In genomic region chr11:65866524-65867283, GRCh38 we compare ENCODE assay signal across 1 cellular context.
TF ChIP-seq lines count a peak whose summit lies in the region.

No MANE protein-coding gene starts in this region.

TF ChIP-seq in GM23338, 12 proteins besides CTCF, POLR2A, EP300 and RAD21 (continued from another document):
- TF ChIP-seq REST (IDR thresholded peaks at IDR 0.05; ENCODE audit: unreplicated experiment), result no peak
- no peak for TF ChIP-seq ZNF462 (CRISPR knock-in tag; IDR thresholded peaks at IDR 0.05)
- TF ChIP-seq ETS1 (IDR thresholded peaks at IDR 0.05), result no peak
- no peak for TF ChIP-seq EZH2phosphoT487 (IDR thresholded peaks at IDR 0.05; ENCODE audit: unreplicated experiment)
- no peak for TF ChIP-seq JUNB (IDR thresholded peaks at IDR 0.05; ENCODE audit: unreplicated experiment)
